8 cellular contexts compared by ENCODE assay signal in genomic region chr21:37257967-37258877, GRCh38. TPM values are rescaled to one million over a fixed set of nuclear protein-coding genes. Genes with fewer than 3 reads are reported as not detected.
DNase-seq lines count a peak whose midpoint lies in the region; ATAC-seq and TF ChIP-seq lines count a peak whose summit lies in the region.

No MANE protein-coding gene starts in this region.

- DNase-seq in HL-60 (ENCODE audit: low read depth in 1 of 2, low spot score in 1 of 2) (peak; percentile 78 to 94), PC-3 (peak; percentile 60), fibroblast of peridontal ligament (ENCODE audit: extremely low read depth) (peak; percentile 51), nephron progenitor cell (peak; percentile 69)
- DNase-seq in activated T-cell treated with anti-CD3 and anti-CD28 coated beads, Interleukin-2, amount 50 U/mL, for 72 hours = peak; percentile 83 to 84
- DNase-seq in stimulated activated naive CD8-positive, alpha-beta T cell treated with anti-CD3 and anti-CD28 coated beads, Interleukin-15, amount 100 ng/mL, for 72 hours = peak; percentile 80 to 85

- BruUV-seq in PC-3 (replicated peaks; lab: Mats Ljungman, UMichigan) = TSS peak; percentile 22

- H4K20me1 ChIP-seq in PC-3 (ENCODE audit: low read length) = no peaks in the 10 kb centered on the region

- H3K4me1 ChIP-seq in PC-3 (ENCODE audit: insufficient read depth, low read length) = peaks cover 15% of the 10 kb centered on the region

- peaks cover 0 to 2% of the 10 kb centered on the region in 2 donors for H3K36me3 Mint-ChIP-seq in activated T-cell treated with anti-CD3 and anti-CD28 coated beads, Interleukin-2, amount 50 U/mL, for 72 hours (ENCODE audit: insufficient read depth in 2 of 2)
- peaks cover 12% of the 10 kb centered on the region for H3K36me3 Mint-ChIP-seq in nephron progenitor cell (ENCODE audit: low read depth)

- H3K9ac ChIP-seq in PC-3 (ENCODE audit: low read length) = peak overlapping the region; percentile 82

- POLR2A ChIA-PET in PC-3 (lab: Charles Lee; ENCODE audit: unreplicated experiment) = interaction anchor here (0.6 to 1.0 kb wide), 2 partner anchors 9 to 213 kb away, joined by 3 to 5 read pairs; partner anchors contain the start of gene VPS26C

- ATAC-seq in GM19438 (IDR thresholded peaks at IDR 0.05; ENCODE audit: low read depth, unreplicated experiment) = peak; percentile 69
- ATAC-seq in PC-3 = peak; percentile 76
- ATAC-seq in activated T-cell treated with anti-CD3 and anti-CD28 coated beads, Interleukin-2, amount 50 U/mL, for 72 hours (replicated peaks in 1 of 2) = peak; percentile 87
- ATAC-seq in stimulated activated naive CD8-positive, alpha-beta T cell treated with anti-CD3 and anti-CD28 coated beads, Interleukin-15, amount 100 ng/mL, for 72 hours = peak; percentile 91

- peak overlapping the region; percentile 94 for H3K4me2 ChIP-seq in PC-3 (ENCODE audit: low read length)

- H3K27ac ChIP-seq in C4-2B (peak overlapping the region; percentile 84), HL-60 (replicated peaks) (peak overlapping the region; percentile 96), PC-3 (ENCODE audit: low read length) (peak overlapping the region; percentile 84)

- H3K27me3 ChIP-seq in HL-60 (ENCODE audit: insufficient read depth, poor library complexity, severe bottlenecking) (no peaks in the 10 kb centered on the region), PC-3 (ENCODE audit: low read length) (no peaks in the 10 kb centered on the region)

- intact Hi-C loops in PC-3 (cut with micrococcal nuclease) = loop anchor here (10.0 kb wide), 1 partner anchor 197 kb away; no protein-coding TSS in a partner anchor

- peak overlapping the region; percentile 48 for H3K4me3 ChIP-seq in HL-60 (replicated peaks; ENCODE audit: insufficient read depth, low read length)
- peak overlapping the region; percentile 69 for H3K4me3 ChIP-seq in PC-3 (ENCODE audit: low read length)

- no peaks in the 10 kb centered on the region for H3F3A ChIP-seq in PC-3 (ENCODE audit: low read length, unreplicated experiment)

- H3K9me2 ChIP-seq in PC-3 (replicated peaks; ENCODE audit: low read length) = no peaks in the 10 kb centered on the region

- TF ChIP-seq CTCF in C4-2B (conservative IDR thresholded peaks at IDR 0.05) (no peak), HL-60 (IDR thresholded peaks at IDR 0.05; ENCODE audit: insufficient read depth, low read length) (no peak), PC-3 (conservative IDR thresholded peaks at IDR 0.05; ENCODE audit: low read depth, low read length) (no peak), nephron progenitor cell (IDR thresholded peaks at IDR 0.05) (no peak)

- peaks cover 78% of the 10 kb centered on the region for H3K79me2 ChIP-seq in PC-3 (ENCODE audit: low read length)

- no peaks in the 10 kb centered on the region for H3K9me3 ChIP-seq in PC-3 (ENCODE audit: low read length)

- H3K27me3 Mint-ChIP-seq in activated T-cell treated with anti-CD3 and anti-CD28 coated beads, Interleukin-2, amount 50 U/mL, for 72 hours (ENCODE audit: low read depth) = no peaks in the 10 kb centered on the region
- peaks cover 3% of the 10 kb centered on the region for H3K27me3 Mint-ChIP-seq in nephron progenitor cell (ENCODE audit: low read depth, poor library complexity)
- no peaks in the 10 kb centered on the region for H3K27me3 Mint-ChIP-seq in stimulated activated naive CD8-positive, alpha-beta T cell treated with anti-CD3 and anti-CD28 coated beads, Interleukin-15, amount 100 ng/mL, for 72 hours

- H3K27ac Mint-ChIP-seq in activated T-cell treated with anti-CD3 and anti-CD28 coated beads, Interleukin-2, amount 50 U/mL, for 72 hours = peak overlapping the region; percentile 89
- H3K27ac Mint-ChIP-seq in nephron progenitor cell = peak overlapping the region; percentile 97
- peak overlapping the region; percentile 85 to 88 for H3K27ac Mint-ChIP-seq in stimulated activated naive CD8-positive, alpha-beta T cell treated with anti-CD3 and anti-CD28 coated beads, Interleukin-15, amount 100 ng/mL, for 72 hours

- CTCF ChIA-PET in PC-3 (lab: Charles Lee) = no interaction called here

- peaks cover 41% of the 10 kb centered on the region for H3K4me1 Mint-ChIP-seq in activated T-cell treated with anti-CD3 and anti-CD28 coated beads, Interleukin-2, amount 50 U/mL, for 72 hours (ENCODE audit: low read depth)
- peaks cover 52% of the 10 kb centered on the region for H3K4me1 Mint-ChIP-seq in nephron progenitor cell
- H3K4me1 Mint-ChIP-seq in stimulated activated naive CD8-positive, alpha-beta T cell treated with anti-CD3 and anti-CD28 coated beads, Interleukin-15, amount 100 ng/mL, for 72 hours = peaks cover 51% of the 10 kb centered on the region

- no peaks in the 10 kb centered on the region for H3K9me3 Mint-ChIP-seq in activated T-cell treated with anti-CD3 and anti-CD28 coated beads, Interleukin-2, amount 50 U/mL, for 72 hours
- H3K9me3 Mint-ChIP-seq in nephron progenitor cell = no peaks in the 10 kb centered on the region
- no peaks in the 10 kb centered on the region for H3K9me3 Mint-ChIP-seq in stimulated activated naive CD8-positive, alpha-beta T cell treated with anti-CD3 and anti-CD28 coated beads, Interleukin-15, amount 100 ng/mL, for 72 hours

- peak overlapping the region; percentile 85 for H2AFZ ChIP-seq in PC-3 (ENCODE audit: low read length)

- H3K36me3 ChIP-seq in PC-3 (ENCODE audit: low read depth, low read length) = no peaks in the 10 kb centered on the region

- H3K4me3 Mint-ChIP-seq in activated T-cell treated with anti-CD3 and anti-CD28 coated beads, Interleukin-2, amount 50 U/mL, for 72 hours = peak overlapping the region; percentile 83 to 91
- peak overlapping the region; percentile 82 for H3K4me3 Mint-ChIP-seq in nephron progenitor cell
- peak overlapping the region; percentile 80 to 94 for H3K4me3 Mint-ChIP-seq in stimulated activated naive CD8-positive, alpha-beta T cell treated with anti-CD3 and anti-CD28 coated beads, Interleukin-15, amount 100 ng/mL, for 72 hours

RNA-seq across cellular contexts. Expression of gene VPS26C, which starts 8.9 kb away (rescaled TPM):
- total RNA-seq in PC-3 (2014; rRNA removed) = 46.8 and 63.3 TPM in 2 replicates
- 10 to 100 TPM; 70.5 to 74.7 TPM for total RNA-seq in activated T-cell treated with anti-CD3 and anti-CD28 coated beads, Interleukin-2, amount 50 U/mL, for 72 hours

Comparison
In these comparisons a context has a peak if more than half of its experiments do, and no peak if none do; other contexts are left out.
1. Peak in every context shown above with its lines: DNase-seq, ATAC-seq, H3K4me3 ChIP-seq and H3K27ac ChIP-seq.